8 cellular contexts compared by ENCODE assay signal in genomic region chr7:114086906-114087651, GRCh38.
A peak's percentile ranks its signal among the peaks of the same experiment; 100 is the strongest.
DNase-seq lines count a peak whose midpoint lies in the region; ATAC-seq and TF ChIP-seq lines count a peak whose summit lies in the region.

No MANE protein-coding gene starts in this region.

- no peak for ATAC-seq in aorta (ENCODE audit: low FRiP score)
- ATAC-seq in GM21529 (IDR thresholded peaks at IDR 0.05; ENCODE audit: unreplicated experiment), result no peak

- no peaks in the 10 kb centered on the region for H3K27me3 ChIP-seq in colonic mucosa
- no peaks in the 10 kb centered on the region for H3K27me3 ChIP-seq in aorta (ENCODE audit: control insufficient read depth in 1 of 2, insufficient read depth in 2 of 2, low read length in 1 of 2)

- H3K4me3 ChIP-seq in colonic mucosa (peak overlapping the region; percentile 56), mesodermal cell (ENCODE audit: extremely low read depth, insufficient read depth, low read length, poor library complexity, severe bottlenecking) (peak overlapping the region; percentile 54), aorta (ENCODE audit: low read length in 2 of 2) (peak overlapping the region; percentile 85 to 91)

- no peaks in the 10 kb centered on the region for H3K4me1 ChIP-seq in colonic mucosa
- H3K4me1 ChIP-seq in mesodermal cell (ENCODE audit: control insufficient read depth, insufficient read depth, low read length, poor library complexity, severe bottlenecking), result no peaks in the 10 kb centered on the region
- no peaks in the 10 kb centered on the region for H3K4me1 ChIP-seq in aorta (ENCODE audit: control insufficient read depth in 1 of 2, insufficient read depth in 2 of 2, low read length in 2 of 2)

- peak overlapping the region; percentile 91 for H3K27ac ChIP-seq in colonic mucosa
- H3K27ac ChIP-seq in mesodermal cell (ENCODE audit: low read depth, low read length, severe bottlenecking), result no peak overlapping the region
- peak overlapping the region in 1 of 2 donors; percentile 19 for H3K27ac ChIP-seq in aorta (ENCODE audit: low read depth in 1 of 2, low read length in 2 of 2)

- DNase-seq in NCI-H2196 (lab: John Stamatoyannopoulos, UW; ENCODE audit: unreplicated experiment) (peak; percentile 2), NCI-H2196 treated with DMSO at 0.1 percent for 48 hours (lab: John Stamatoyannopoulos, UW; ENCODE audit: unreplicated experiment) (no peak), NCI-H2171 (lab: John Stamatoyannopoulos, UW) (peak; percentile 9), colonic mucosa (peak; percentile 73), aorta (peak; percentile 53 to 74), inferior parietal cortex (ENCODE audit: extremely low spot score) (no peak)

- 0% methylated on average over 41 to 42 of the region's 55 CpGs for WGBS in mesodermal cell (ENCODE audit: insufficient coverage in 2 of 2), 2 experiments
- 1% methylated on average over 49 to 55 of the region's 55 CpGs for WGBS in aorta, 2 donors

- no peak for TF ChIP-seq CTCF in colonic mucosa (IDR thresholded peaks at IDR 0.05)

- H3K9ac ChIP-seq in colonic mucosa (ENCODE audit: low read depth in 2 of 2, low read length in 2 of 2), result peak overlapping the region; percentile 69 to 88

- no peaks in the 10 kb centered on the region for H3K36me3 ChIP-seq in colonic mucosa
- H3K36me3 ChIP-seq in mesodermal cell (ENCODE audit: control insufficient read depth, insufficient read depth, low read length), result no peaks in the 10 kb centered on the region
- H3K36me3 ChIP-seq in aorta (ENCODE audit: control insufficient read depth in 1 of 2, insufficient read depth in 2 of 2, low read length in 1 of 2), result no peaks in the 10 kb centered on the region

- H3K9me3 ChIP-seq in colonic mucosa (no peaks in the 10 kb centered on the region), mesodermal cell (ENCODE audit: control insufficient read depth, low read length) (no peaks in the 10 kb centered on the region), aorta (ENCODE audit: control insufficient read depth, low read length) (no peaks in the 10 kb centered on the region)

- intact Hi-C loops in colonic mucosa (cut with DNase I) (loop anchor here (10.0 kb wide), 1 partner anchor 448 kb away; no protein-coding TSS in a partner anchor), aorta (cut with DNase I) (loop anchor here (5.0 to 10.0 kb wide), 7 partner anchors 128 to 1138 kb away; no protein-coding TSS in a partner anchor)

Comparison
In these comparisons a context has a peak if more than half of its experiments do, and no peak if none do; other contexts are left out.
1. DNase-seq: peak in NCI-H2196 (single experiment), NCI-H2171 (single experiment), colonic mucosa (single experiment) and aorta (2 of 2); none in NCI-H2196 treated with DMSO at 0.1 percent for 48 hours (single experiment) and inferior parietal cortex (single experiment).
2. Peak in every context shown above with its lines, with median percentiles within 50 percentile points of each other: H3K4me3 ChIP-seq.